Comparison of ENCODE assay signal across 22 cellular contexts in genomic region chr7:28202222-28202621, GRCh38. TPM values are rescaled to one million over a fixed set of nuclear protein-coding genes. Genes with fewer than 3 reads are reported as not detected.
"Had no signal": no experiment of that assay in that cellular context is flagged by ENCODE, and none has a peak within 500 bp of the region (broad histone marks: within the 10 kb centered on the region; RNA-seq: fewer than 3 reads in every experiment).

No MANE protein-coding gene starts in this region.

- DNase-seq: Karpas-422, KG1, MG63, NCI-H1092, NCI-H1105 treated with DMSO at 0.1 percent for 48 hours, NCI-H1417 treated with DMSO at 0.1 percent for 48 hours, NCI-H187, NCI-H2029, NCI-H2081 treated with DMSO at 0.1 percent for 48 hours, NCI-H2171, NCI-H226, NCI-H446, NCI-H510A, NCI-H524 treated with DMSO at 0.1 percent for 48 hours, NCI-H69, NCI-H774, Right ventricle myocardium superior, RPMI8226, SIG-M5 had no signal

- H3K27ac ChIP-seq: SJSA1, SK-N-MC had no signal

- H3K27me3 ChIP-seq: MG63, SJSA1 had no signal

- H3K36me3 ChIP-seq: MG63, SJSA1 had no signal

- H3K4me3 ChIP-seq: MG63, SJSA1, SK-N-MC had no signal

RNA-seq across cellular contexts. Expression of gene JAZF1, which starts 21.6 kb away (rescaled TPM):
- total RNA-seq: HT-29 had no signal
